8 cellular contexts compared by ENCODE assay signal in genomic region chrX:47658684-47659515, GRCh38. TPM values are rescaled to one million over a fixed set of nuclear protein-coding genes. Genes with fewer than 3 reads are reported as not detected.
A peak's percentile ranks its signal among the peaks of the same experiment; 100 is the strongest.
DNase-seq lines count a peak whose midpoint lies in the region; ATAC-seq, FAIRE-seq and TF ChIP-seq lines count a peak whose summit lies in the region.

A gene with protein sequence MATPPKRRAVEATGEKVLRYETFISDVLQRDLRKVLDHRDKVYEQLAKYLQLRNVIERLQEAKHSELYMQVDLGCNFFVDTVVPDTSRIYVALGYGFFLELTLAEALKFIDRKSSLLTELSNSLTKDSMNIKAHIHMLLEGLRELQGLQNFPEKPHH (minus strand): TSS chrX:47659180. CDS start chrX:47658927, 253 bp downstream.

- peak within 1 kb of the TSS; percentile 62 for H3K4me3 ChIP-seq in A673 (ENCODE audit: low read depth, low read length, poor library complexity, severe bottlenecking)
- peak within 1 kb of the TSS; percentile 46 for H3K4me3 ChIP-seq in WERI-Rb-1 (ENCODE audit: low read depth, low read length)
- peak within 1 kb of the TSS; percentile 60 to 83 (median 71) for H3K4me3 ChIP-seq in mammary epithelial cell (replicated peaks in 1 of 3; ENCODE audit: insufficient read depth in 1 of 3, low read depth in 2 of 3, low read length in 3 of 3)
- H3K4me3 ChIP-seq in iPS-20b (ENCODE audit: low read length): peak within 1 kb of the TSS; percentile 89
- peak within 1 kb of the TSS; percentile 53 to 60 for H3K4me3 ChIP-seq in small intestine (ENCODE audit: low read depth in 1 of 2, low read length in 2 of 2)

- peak; percentile 15 for FAIRE-seq in small intestine (lab: Jason Lieb, UNC)

- peaks cover 4% of the 10 kb centered on the region for H3K4me1 ChIP-seq in A673 (ENCODE audit: insufficient read depth, low read length, poor library complexity, severe bottlenecking)
- peaks cover 8% of the 10 kb centered on the region for H3K4me1 ChIP-seq in mammary epithelial cell (ENCODE audit: insufficient read depth, low read length)
- no peaks in the 10 kb centered on the region for H3K4me1 ChIP-seq in iPS-20b (ENCODE audit: insufficient read depth, low read length)
- no peaks in the 10 kb centered on the region for H3K4me1 ChIP-seq in small intestine (ENCODE audit: control insufficient read depth in 2 of 2, insufficient read depth in 1 of 2, low read depth in 1 of 2, low read length in 1 of 2)

- no peaks in the 10 kb centered on the region for H4K20me1 ChIP-seq in mammary epithelial cell (ENCODE audit: insufficient read depth, low read length)

- in situ Hi-C loops in mammary epithelial cell (cut with MboI; ENCODE audit: low sequenced_read_pairs in 2 of 2): loop anchor here in 1 of 2 donors (10.0 to 25.0 kb wide), 2 partner anchors 86 to 378 kb away; no protein-coding TSS in a partner anchor

- intact Hi-C loops in A673 (cut with micrococcal nuclease; ENCODE audit: unreplicated experiment): loop anchor here (10.0 kb wide), 1 partner anchor 176 kb away; the partner anchor contains the start of gene ZNF81
- intact Hi-C loops in mammary epithelial cell (cut with micrococcal nuclease): loop anchor here (1.0 to 10.0 kb wide), 2 partner anchors 98 to 366 kb away; partner anchors contain the start of gene ARAF

- peaks cover 11% of the 10 kb centered on the region for H3K79me2 ChIP-seq in mammary epithelial cell (ENCODE audit: insufficient read depth, low read length)

- H3K36me3 ChIP-seq in A673 (ENCODE audit: insufficient read depth, low read length, poor library complexity, severe bottlenecking) (peaks cover 16% of the 10 kb centered on the region), WERI-Rb-1 (peaks cover 20% of the 10 kb centered on the region), mammary epithelial cell (ENCODE audit: insufficient read depth, low read length) (peaks cover 2% of the 10 kb centered on the region), iPS-20b (ENCODE audit: insufficient read depth, low read depth, low read length) (peaks cover 27% of the 10 kb centered on the region), small intestine (ENCODE audit: control insufficient read depth in 2 of 2, insufficient read depth in 2 of 2, low read length in 2 of 2) (peaks cover 2 to 3% of the 10 kb centered on the region in 2 donors)

- H2AFZ ChIP-seq in mammary epithelial cell (ENCODE audit: low read depth, low read length): peak within 1 kb of the TSS; percentile 89

- 30% methylated on average over 19 of the region's 58 CpGs for WGBS in mammary epithelial cell (ENCODE audit: low coverage, missing lambda C conversion rate)
- WGBS in small intestine, 3 donors: 1 to 33% (median 8%) methylated on average over 43 to 58 of the region's 58 CpGs

- CTCF ChIA-PET in A673 (lab: Charles Lee): no interaction called here
- CTCF ChIA-PET in mammary epithelial cell (lab: Charles Lee; ENCODE audit: low non-redundant PET): no interaction called here

- H3K9ac ChIP-seq in mammary epithelial cell (ENCODE audit: insufficient read depth, low read length) (peak within 1 kb of the TSS; percentile 92), iPS-20b (ENCODE audit: low read depth, low read length) (peak within 1 kb of the TSS; percentile 93)

- TF ChIP-seq CTCF in A673 (conservative IDR thresholded peaks at IDR 0.05; ENCODE audit: low read depth, low read length): no peak
- TF ChIP-seq CTCF in WERI-Rb-1 (IDR thresholded peaks at IDR 0.05; ENCODE audit: low read depth, low read length): no peak
- no peak for TF ChIP-seq CTCF in mammary epithelial cell (conservative IDR thresholded peaks at IDR 0.05 in 1 of 2, IDR thresholded peaks at IDR 0.05 in 1 of 2; ENCODE audit: extremely low read depth in 1 of 2, insufficient read depth in 1 of 2, low read depth in 1 of 2, low read length in 2 of 2)

- H3K27me3 ChIP-seq in A673 (replicated peaks; ENCODE audit: insufficient read depth, low read depth, low read length, poor library complexity) (no peaks in the 10 kb centered on the region), WERI-Rb-1 (ENCODE audit: insufficient read depth, low read depth, severe bottlenecking) (peaks cover 8% of the 10 kb centered on the region), mammary epithelial cell (ENCODE audit: insufficient read depth, low read length) (no peaks in the 10 kb centered on the region), iPS-20b (ENCODE audit: insufficient read depth, low read length) (peaks cover 10% of the 10 kb centered on the region; the same call in 1 of the 2 replicates), small intestine (ENCODE audit: control insufficient read depth in 2 of 2, insufficient read depth in 2 of 2, low read length in 2 of 2) (no peaks in the 10 kb centered on the region)

- peak within 1 kb of the TSS; percentile 72 for H3K4me2 ChIP-seq in mammary epithelial cell (ENCODE audit: insufficient read depth, low read depth, low read length)

- POLR2A ChIA-PET in A673 (lab: Charles Lee; ENCODE audit: low non-redundant PET): no interaction called here

- no peaks in the 10 kb centered on the region for H3K9me3 ChIP-seq in A673 (ENCODE audit: low read depth, low read length, poor library complexity, severe bottlenecking)
- no peaks in the 10 kb centered on the region for H3K9me3 ChIP-seq in WERI-Rb-1 (ENCODE audit: severe bottlenecking)
- no peaks in the 10 kb centered on the region for H3K9me3 ChIP-seq in mammary epithelial cell (replicated peaks; ENCODE audit: insufficient read depth, low read length)
- H3K9me3 ChIP-seq in iPS-20b (ENCODE audit: insufficient read depth, low read depth, low read length): no peaks in the 10 kb centered on the region
- no peaks in the 10 kb centered on the region for H3K9me3 ChIP-seq in small intestine (ENCODE audit: control insufficient read depth, low read depth)

- H3K27ac ChIP-seq in A673 (ENCODE audit: low read depth, low read length, poor library complexity, severe bottlenecking): peak within 1 kb of the TSS; percentile 97
- peak within 1 kb of the TSS; percentile 96 for H3K27ac ChIP-seq in WERI-Rb-1
- peak within 1 kb of the TSS; percentile 94 for H3K27ac ChIP-seq in mammary epithelial cell (ENCODE audit: insufficient read depth, low read depth, low read length)
- peak within 1 kb of the TSS; percentile 84 for H3K27ac ChIP-seq in iPS-20b (ENCODE audit: low read length)
- peak within 1 kb of the TSS; percentile 97 to 100 for H3K27ac ChIP-seq in small intestine (ENCODE audit: low read depth in 1 of 2, low read length in 1 of 2)

- BruUV-seq in A673 (replicated peaks; lab: Mats Ljungman, UMichigan) (no TSS peak), mammary epithelial cell (replicated peaks; lab: Mats Ljungman, UMichigan) (no TSS peak)

- dilution Hi-C loops in mammary epithelial cell (cut with HindIII; ENCODE audit: low sequenced_read_pairs): no loop called here

- peak; percentile 96 for DNase-seq in A673 (ENCODE audit: low spot score)
- DNase-seq in NCI-H2227 (lab: John Stamatoyannopoulos, UW; ENCODE audit: unreplicated experiment): peak; percentile 98
- DNase-seq in WERI-Rb-1: peak; percentile 95
- peak; percentile 91 for DNase-seq in mammary epithelial cell
- peak; percentile 92 for DNase-seq in small intestine

- ATAC-seq in GM18868 (IDR thresholded peaks at IDR 0.05; ENCODE audit: unreplicated experiment): peak; percentile 84
- ATAC-seq in HG03135 (IDR thresholded peaks at IDR 0.05; ENCODE audit: unreplicated experiment): peak; percentile 78

RNA-seq across cellular contexts. Expression of the gene that starts here (rescaled TPM):
- total RNA-seq in A673 (2021): 88.1 and 110 TPM in 2 replicates
- 10 to 100 TPM; 56.7 to 76.4 TPM for total RNA-seq in mammary epithelial cell
- polyA plus RNA-seq in mammary epithelial cell: 124 TPM
- polyA minus RNA-seq in mammary epithelial cell: 36.3 TPM
- 100 to 1,000 TPM; 131 to 221 (median 167) TPM for polyA plus RNA-seq in small intestine

Comparison
In these comparisons a context has a peak if more than half of its experiments do, and no peak if none do; other contexts are left out.
1. Peak in every context shown above with its lines: DNase-seq, ATAC-seq, H3K4me3 ChIP-seq and H3K27ac ChIP-seq.